11 cellular contexts compared by ENCODE assay signal in the genomic region with DNA sequence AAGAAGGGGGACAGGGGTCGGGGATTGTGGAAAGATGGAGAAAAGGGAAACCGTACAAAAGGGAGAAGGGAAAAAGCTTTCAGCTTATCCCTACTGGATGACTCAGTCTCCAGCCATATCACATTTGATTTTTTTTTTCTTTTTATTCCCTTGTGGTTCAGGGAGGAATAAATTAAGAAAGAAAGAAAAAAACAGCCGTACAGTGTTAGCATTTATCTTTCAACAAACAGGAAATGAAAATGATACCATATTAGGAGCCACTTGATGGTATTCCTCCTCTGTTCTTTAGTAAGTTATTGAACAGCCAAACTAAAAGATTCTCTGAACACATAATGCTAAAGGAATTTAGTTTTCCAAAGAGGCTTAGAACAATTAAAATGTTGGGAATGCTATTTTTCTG.
DNase-seq lines count a peak whose midpoint lies in the region; ATAC-seq and TF ChIP-seq lines count a peak whose summit lies in the region.
"Had no signal": no experiment of that assay in that cellular context is flagged by ENCODE, and none has a peak within 500 bp of the region (broad histone marks: within the 10 kb centered on the region; RNA-seq: fewer than 3 reads in every experiment).

No MANE protein-coding gene starts in this region.

- H3K9ac ChIP-seq in smooth muscle cell (ENCODE audit: low read depth), result no peak overlapping the region

- WGBS in heart left ventricle, 4 donors, result 52 to 68% (median 57%) methylated on average over 3 of the region's 3 CpGs
- 34% methylated on average over 3 of the region's 3 CpGs for WGBS in smooth muscle cell (ENCODE audit: low lambda C conversion rate)

- ATAC-seq in T-helper 17 cell, result no peak
- peak in 3 of 4 donors; percentile 30 to 82 (median 71) for ATAC-seq in heart left ventricle

- H3K36me3 ChIP-seq in heart left ventricle (peaks cover 3 to 67% (median 59%) of the 10 kb centered on the region in 9 donors), smooth muscle cell (ENCODE audit: low read depth) (peaks cover 15% of the 10 kb centered on the region)

- no peak overlapping the region for H2AFZ ChIP-seq in smooth muscle cell (ENCODE audit: low read depth)

- no peak overlapping the region for H3K4me3 Mint-ChIP-seq in T-helper 17 cell
- H3K4me3 Mint-ChIP-seq in T-helper 2 cell treated with Interferon-gamma antibody and Interleukin-4, amounts not matched to agents 5 μg/mL and 100 μg/mL, for 36 hours, result no peak overlapping the region

- no peaks in the 10 kb centered on the region for H3F3A ChIP-seq in smooth muscle cell (ENCODE audit: low read depth)

- H3K4me1 Mint-ChIP-seq in T-helper 17 cell, result peaks cover 39% of the 10 kb centered on the region
- H3K4me1 Mint-ChIP-seq in T-helper 2 cell treated with Interferon-gamma antibody and Interleukin-4, amounts not matched to agents 5 μg/mL and 100 μg/mL, for 36 hours (ENCODE audit: low read depth), result peaks cover 32% of the 10 kb centered on the region

- no peaks in the 10 kb centered on the region for H3K79me2 ChIP-seq in smooth muscle cell (ENCODE audit: low read depth)

- no peaks in the 10 kb centered on the region for H3K27me3 ChIP-seq in heart left ventricle
- H3K27me3 ChIP-seq in smooth muscle cell (ENCODE audit: low read depth), result no peaks in the 10 kb centered on the region

- DNase-seq in EH (ENCODE audit: low read depth), result peak; percentile 86
- no peak for DNase-seq in T-helper 17 cell
- no peak for DNase-seq in heart left ventricle
- DNase-seq in smooth muscle cell (lab: John Stamatoyannopoulos, UW; ENCODE audit: unreplicated experiment), result no peak
- no peak for DNase-seq in NCI-H524 treated with DMSO at 0.1 percent for 48 hours (lab: John Stamatoyannopoulos, UW)
- DNase-seq in foreskin fibroblast, result no peak
- DNase-seq in T-helper 2 cell treated with Interferon-gamma antibody and Interleukin-4, amounts not matched to agents 5 μg/mL and 100 μg/mL, for 36 hours (ENCODE audit: low spot score), result no peak
- DNase-seq in Ammon's horn (ENCODE audit: low spot score), result no peak
- DNase-seq: Kasumi-1, NCI-H748 treated with DMSO at 0.1 percent for 48 hours, T-helper 9 cell had no signal

- H3K4me2 ChIP-seq in smooth muscle cell, result peak overlapping the region; percentile 55

- H3K36me3 Mint-ChIP-seq in T-helper 17 cell (ENCODE audit: low read depth), result peaks cover 8% of the 10 kb centered on the region
- peaks cover 79% of the 10 kb centered on the region for H3K36me3 Mint-ChIP-seq in T-helper 2 cell treated with Interferon-gamma antibody and Interleukin-4, amounts not matched to agents 5 μg/mL and 100 μg/mL, for 36 hours (ENCODE audit: low read depth)

- H3K4me3 ChIP-seq in heart left ventricle (no peak overlapping the region), smooth muscle cell (no peak overlapping the region), foreskin fibroblast (ENCODE audit: low read depth in 1 of 2, low read length in 2 of 2) (no peak overlapping the region)

- no peak for TF ChIP-seq CTCF in heart left ventricle (IDR thresholded peaks at IDR 0.05)
- TF ChIP-seq CTCF in smooth muscle cell (IDR thresholded peaks at IDR 0.05; ENCODE audit: borderline replicate concordance, insufficient read depth, poor library complexity, severe bottlenecking), result no peak
- TF ChIP-seq CTCF in foreskin fibroblast (IDR thresholded peaks at IDR 0.05; ENCODE audit: low read depth, low read length), result no peak

- no peaks in the 10 kb centered on the region for H4K20me1 ChIP-seq in smooth muscle cell (ENCODE audit: low read depth)

- H3K27ac Mint-ChIP-seq in T-helper 17 cell, result peak overlapping the region; percentile 68
- H3K27ac Mint-ChIP-seq in T-helper 2 cell treated with Interferon-gamma antibody and Interleukin-4, amounts not matched to agents 5 μg/mL and 100 μg/mL, for 36 hours, result no peak overlapping the region

- no peaks in the 10 kb centered on the region for H3K9me3 Mint-ChIP-seq in T-helper 2 cell treated with Interferon-gamma antibody and Interleukin-4, amounts not matched to agents 5 μg/mL and 100 μg/mL, for 36 hours

- TF ChIP-seq POLR2A in heart left ventricle (IDR thresholded peaks at IDR 0.05), result no peak

- H3K27ac ChIP-seq in heart left ventricle, result peak overlapping the region in 11 of 12 donors; percentile 15 to 77 (median 46)
- H3K27ac ChIP-seq in smooth muscle cell (ENCODE audit: low read depth), result peak overlapping the region; percentile 88

- H3K4me1 ChIP-seq in heart left ventricle (peaks cover 0 to 43% (median 24%) of the 10 kb centered on the region in 12 donors), smooth muscle cell (ENCODE audit: low read depth) (peaks cover 3% of the 10 kb centered on the region)

- no peaks in the 10 kb centered on the region for H3K27me3 Mint-ChIP-seq in T-helper 17 cell
- H3K27me3 Mint-ChIP-seq in T-helper 2 cell treated with Interferon-gamma antibody and Interleukin-4, amounts not matched to agents 5 μg/mL and 100 μg/mL, for 36 hours (ENCODE audit: low read depth), result no peaks in the 10 kb centered on the region

- intact Hi-C loops in heart left ventricle (cut with DNase I), result no loop called here

- no peaks in the 10 kb centered on the region for H3K9me3 ChIP-seq in T-helper 17 cell (ENCODE audit: control insufficient read depth, low read length, poor library complexity, severe bottlenecking)
- no peaks in the 10 kb centered on the region for H3K9me3 ChIP-seq in heart left ventricle
- H3K9me3 ChIP-seq in smooth muscle cell (replicated peaks; ENCODE audit: low read depth), result no peaks in the 10 kb centered on the region
